1 cellular context compared by ENCODE assay signal in the genomic region with DNA sequence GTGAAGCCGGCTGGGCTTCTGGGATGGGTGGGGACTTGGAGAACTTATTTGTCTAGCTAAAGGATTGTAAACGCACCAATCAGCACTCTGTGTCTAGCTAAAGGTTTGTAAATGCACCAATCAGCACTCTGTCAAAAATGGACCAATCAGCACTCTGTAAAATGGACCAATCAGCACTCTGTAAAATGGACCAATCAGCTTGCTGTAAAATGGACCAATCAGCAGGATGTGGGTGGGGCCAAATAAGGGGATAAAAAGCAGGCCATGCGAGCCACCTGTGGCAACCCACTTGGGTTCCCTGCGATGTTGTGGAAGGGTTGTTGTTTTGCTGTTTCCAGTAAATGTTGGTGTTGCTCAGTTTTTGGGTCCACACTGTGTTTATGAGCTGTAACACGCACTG.
TF ChIP-seq lines count a peak whose summit lies in the region.

No MANE protein-coding gene starts in this region.

TF ChIP-seq in HepG2, 621 proteins besides CTCF, POLR2A, EP300 and RAD21 (continued from another document):
- peak; percentile 56 for TF ChIP-seq NFYB (CRISPR knock-in tag; IDR thresholded peaks at IDR 0.05)
